Comparison of ENCODE assay signal across 20 cellular contexts in the genomic region with DNA sequence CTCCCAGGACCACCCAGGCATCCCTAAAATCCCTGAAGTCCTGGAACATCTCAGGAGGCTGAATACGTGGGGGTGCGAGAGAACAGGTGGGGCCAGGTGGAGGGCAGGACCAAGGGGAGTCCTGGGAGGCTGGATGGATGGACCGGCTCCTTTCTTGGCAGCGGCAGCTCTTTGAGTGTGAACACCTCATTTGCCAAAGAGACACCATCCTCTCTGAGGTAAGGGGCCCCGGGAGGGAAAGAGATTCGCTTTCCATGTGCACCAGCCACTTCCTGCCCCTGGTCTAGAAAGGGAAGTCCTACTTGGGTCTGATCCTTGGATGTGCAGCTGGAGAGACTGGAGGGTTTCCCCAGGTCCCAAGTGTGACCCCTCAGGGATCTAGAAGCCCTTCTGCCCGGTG. TPM values are rescaled to one million over a fixed set of nuclear protein-coding genes. Genes with fewer than 3 reads are reported as not detected.
DNase-seq lines count a peak whose midpoint lies in the region; ATAC-seq, FAIRE-seq and TF ChIP-seq lines count a peak whose summit lies in the region.
"Had no signal": no experiment of that assay in that cellular context is flagged by ENCODE, and none has a peak within 500 bp of the region (broad histone marks: within the 10 kb centered on the region; RNA-seq: fewer than 3 reads in every experiment).

No MANE protein-coding gene starts in this region.

- peaks cover 2% of the 10 kb centered on the region for H3K27me3 Mint-ChIP-seq in activated CD4-positive, alpha-beta T cell treated with anti-CD3 and anti-CD28 coated beads, Interleukin-2, amount 10 ng/mL, durations not matched to agents 7 days and 5 days
- H3K27me3 Mint-ChIP-seq in activated CD4-positive, alpha-beta T cell treated with anti-CD3 and anti-CD28 coated beads, Interleukin-2, amount 10 ng/mL, durations not matched to agents 24 days and 14 days = no peaks in the 10 kb centered on the region
- H3K27me3 Mint-ChIP-seq: CD4-positive, alpha-beta T cell had no signal

- H2BK120ac ChIP-seq in IMR-90 (ENCODE audit: low read depth, low read length) (no peak overlapping the region), H1 (replicated peaks; ENCODE audit: low read depth, low read length) (no peak overlapping the region)

- peak overlapping the region; percentile 23 for H2AFZ ChIP-seq in IMR-90 (replicated peaks; ENCODE audit: low read length, poor library complexity)
- H2AFZ ChIP-seq in H1 (ENCODE audit: low read length) = no peak overlapping the region
- H2AFZ ChIP-seq: GM23338 had no signal

- no peak overlapping the region for H4K91ac ChIP-seq in IMR-90 (ENCODE audit: insufficient read depth, low read depth, low read length)
- H4K91ac ChIP-seq in H1 (replicated peaks; ENCODE audit: insufficient read length, low read length) = no peak overlapping the region

- no peaks in the 10 kb centered on the region for H3K9me3 Mint-ChIP-seq in activated CD4-positive, alpha-beta T cell treated with anti-CD3 and anti-CD28 coated beads, Interleukin-2, amount 10 ng/mL, durations not matched to agents 7 days and 5 days
- no peaks in the 10 kb centered on the region for H3K9me3 Mint-ChIP-seq in activated CD4-positive, alpha-beta T cell treated with anti-CD3 and anti-CD28 coated beads, Interleukin-2, amount 10 ng/mL, durations not matched to agents 24 days and 14 days
- H3K9me3 Mint-ChIP-seq: CD4-positive, alpha-beta T cell; GM23338 had no signal

- H4K20me1 ChIP-seq in IMR-90 (ENCODE audit: insufficient read depth, low read length) (no peaks in the 10 kb centered on the region), H1 (replicated peaks in 1 of 2; ENCODE audit: control insufficient read depth in 1 of 2, insufficient read depth in 2 of 2, low read length in 2 of 2) (no peaks in the 10 kb centered on the region)

- peaks cover 64% of the 10 kb centered on the region for H3K4me1 Mint-ChIP-seq in activated CD4-positive, alpha-beta T cell treated with anti-CD3 and anti-CD28 coated beads, Interleukin-2, amount 10 ng/mL, durations not matched to agents 7 days and 5 days
- peaks cover 44% of the 10 kb centered on the region for H3K4me1 Mint-ChIP-seq in activated CD4-positive, alpha-beta T cell treated with anti-CD3 and anti-CD28 coated beads, Interleukin-2, amount 10 ng/mL, durations not matched to agents 24 days and 14 days

- H3K4me1 ChIP-seq in IMR-90 (ENCODE audit: control insufficient read depth, insufficient read depth, low read length) = peaks cover 6% of the 10 kb centered on the region; the same call in 1 of the 2 replicates
- peaks cover 5 to 18% (median 11%) of the 10 kb centered on the region in 4 experiments for H3K4me1 ChIP-seq in H1 (replicated peaks in 1 of 4; ENCODE audit: control insufficient read depth in 3 of 4, insufficient read depth in 4 of 4, low read length in 3 of 4)
- H3K4me1 ChIP-seq in tibial artery = no peaks in the 10 kb centered on the region
- H3K4me1 ChIP-seq: A549, Caco-2 had no signal

- dilution Hi-C loops in IMR-90 (cut with HindIII; ENCODE audit: low sequenced_read_pairs, unreplicated experiment) = no loop called here

- H3K23ac ChIP-seq in IMR-90 (ENCODE audit: low read depth, low read length) (no peak overlapping the region), H1 (ENCODE audit: insufficient read length) (no peak overlapping the region)

- peaks cover 34% of the 10 kb centered on the region for H3K27me3 ChIP-seq in IMR-90 (ENCODE audit: control insufficient read depth, insufficient read depth, low read length)
- H3K27me3 ChIP-seq in H1 (replicated peaks in 1 of 4; ENCODE audit: control insufficient read depth in 3 of 4, extremely low read depth in 1 of 4, insufficient read depth in 3 of 4, low read length in 3 of 4) = no peaks in the 10 kb centered on the region
- peaks cover 0 to 20% of the 10 kb centered on the region in 2 donors for H3K27me3 ChIP-seq in tibial artery

- TF ChIP-seq CTCF in IMR-90 (conservative IDR thresholded peaks at IDR 0.05; ENCODE audit: low read depth, low read length) = no peak
- TF ChIP-seq CTCF in H1 (IDR thresholded peaks at IDR 0.05; ENCODE audit: control extremely low read depth in 1 of 3, insufficient read depth in 1 of 3, low read depth in 1 of 3, low read length in 3 of 3) = no peak
- TF ChIP-seq CTCF in tibial artery (IDR thresholded peaks at IDR 0.05) = no peak

- H3K56ac ChIP-seq in IMR-90 (ENCODE audit: extremely low read depth, insufficient read depth, low read length) (no peak overlapping the region), H1 (replicated peaks; ENCODE audit: insufficient read length, low read depth, low read length) (no peak overlapping the region)

- intact Hi-C loops in activated CD4-positive, alpha-beta T cell treated with anti-CD3 and anti-CD28 coated beads, Interleukin-2, amount 10 ng/mL, durations not matched to agents 24 days and 14 days (cut with micrococcal nuclease) = no loop called here
- intact Hi-C loops in IMR-90 (cut with micrococcal nuclease) = no loop called here
- intact Hi-C loops in posterior vena cava (cut with DNase I) = no loop called here
- intact Hi-C loops in tibial artery (cut with DNase I; ENCODE audit: low total_unique reads) = no loop called here

- POLR2A ChIA-PET in activated CD4-positive, alpha-beta T cell treated with anti-CD3 and anti-CD28 coated beads, Interleukin-2, amount 10 ng/mL, durations not matched to agents 7 days and 5 days (lab: Charles Lee) = no interaction called here
- POLR2A ChIA-PET in IMR-90 (lab: Charles Lee; ENCODE audit: unreplicated experiment) = no interaction called here
- POLR2A ChIA-PET in H1 (lab: Charles Lee; ENCODE audit: partially characterized antibody) = interaction anchor here (0.8 to 2.2 kb wide), 3 partner anchors 9 to 14 kb away, joined by 5 to 9 read pairs (median 8); no protein-coding TSS in a partner anchor

- H3K27ac ChIP-seq in IMR-90 (ENCODE audit: insufficient read depth, low read length) (no peak overlapping the region), H1 (ENCODE audit: low read depth, low read length) (no peak overlapping the region), tibial artery (no peak overlapping the region)
- H3K27ac ChIP-seq: 22Rv1, A549, C4-2B had no signal

- FAIRE-seq in H1 (lab: Jason Lieb, UNC) = no peak
- FAIRE-seq: A549, D721Med, G401.6, GM12891, GM18507 had no signal

- no peak overlapping the region for H4K5ac ChIP-seq in IMR-90 (ENCODE audit: low read depth, low read length)
- H4K5ac ChIP-seq in H1 (ENCODE audit: insufficient read length, low read depth, low read length) = no peak overlapping the region

- H3K23me2 ChIP-seq in H1 (ENCODE audit: low read depth, low read length) = no peaks in the 10 kb centered on the region

- H3K9me3 ChIP-seq in IMR-90 (ENCODE audit: control insufficient read depth, insufficient read depth, low read length) (no peaks in the 10 kb centered on the region), H1 (ENCODE audit: insufficient read depth in 2 of 2, low read depth in 1 of 2, low read length in 1 of 2) (no peaks in the 10 kb centered on the region), tibial artery (no peaks in the 10 kb centered on the region)
- H3K9me3 ChIP-seq: A549, Caco-2 had no signal

- TF ChIP-seq EP300 in H1 (IDR thresholded peaks at IDR 0.05; ENCODE audit: borderline replicate concordance in 1 of 2, low read depth in 2 of 2, low read length in 2 of 2) = no peak

- no peaks in the 10 kb centered on the region for H3K36me3 Mint-ChIP-seq in activated CD4-positive, alpha-beta T cell treated with anti-CD3 and anti-CD28 coated beads, Interleukin-2, amount 10 ng/mL, durations not matched to agents 7 days and 5 days (ENCODE audit: low read depth)
- no peaks in the 10 kb centered on the region for H3K36me3 Mint-ChIP-seq in activated CD4-positive, alpha-beta T cell treated with anti-CD3 and anti-CD28 coated beads, Interleukin-2, amount 10 ng/mL, durations not matched to agents 24 days and 14 days (ENCODE audit: low read depth)

- H2BK20ac ChIP-seq in IMR-90 (ENCODE audit: low read depth, low read length) (no peak overlapping the region), H1 (ENCODE audit: low read length) (0 out of 2 replicates have a peak overlapping the region, but pooled peaks have one; percentile 15)

- peak overlapping the region; percentile 13 for H3K27ac Mint-ChIP-seq in activated CD4-positive, alpha-beta T cell treated with anti-CD3 and anti-CD28 coated beads, Interleukin-2, amount 10 ng/mL, durations not matched to agents 7 days and 5 days
- no peak overlapping the region for H3K27ac Mint-ChIP-seq in activated CD4-positive, alpha-beta T cell treated with anti-CD3 and anti-CD28 coated beads, Interleukin-2, amount 10 ng/mL, durations not matched to agents 24 days and 14 days
- H3K27ac Mint-ChIP-seq: GM23338 had no signal

- H3K18ac ChIP-seq in IMR-90 (ENCODE audit: low read depth, low read length) = no peak overlapping the region
- no peak overlapping the region for H3K18ac ChIP-seq in H1 (ENCODE audit: extremely low read depth, low read length)

- H3K4me3 ChIP-seq in IMR-90 (ENCODE audit: insufficient read depth, low read depth, low read length) (no peak overlapping the region), H1 (ENCODE audit: extremely low read depth in 1 of 4, insufficient read depth in 2 of 4, low read depth in 3 of 4, low read length in 4 of 4) (no peak overlapping the region), tibial artery (no peak overlapping the region)
- H3K4me3 ChIP-seq: A549, GM23338 had no signal

- in situ Hi-C loops in IMR-90 (cut with MboI; ENCODE audit: low sequenced_read_pairs) = no loop called here

- H4K8ac ChIP-seq in IMR-90 (ENCODE audit: low read depth in 2 of 2, low read length in 2 of 2) (no peak overlapping the region), H1 (ENCODE audit: extremely low read depth, insufficient read depth, low read length) (no peak overlapping the region)

- TF ChIP-seq POLR2A in IMR-90 (IDR thresholded peaks at IDR 0.05; ENCODE audit: low read depth, low read length) (no peak), H1 (IDR thresholded peaks at IDR 0.05; ENCODE audit: control extremely low read depth in 1 of 2, low read depth in 2 of 2, low read length in 2 of 2) (no peak)

- no peak overlapping the region for H2AK5ac ChIP-seq in IMR-90 (ENCODE audit: low read depth, low read length)
- no peak overlapping the region for H2AK5ac ChIP-seq in H1 (ENCODE audit: low read depth, low read length)

- H3K9me1 ChIP-seq in IMR-90 (ENCODE audit: insufficient read depth, low read length) = no peaks in the 10 kb centered on the region

- H2BK15ac ChIP-seq in IMR-90 (ENCODE audit: low read depth, low read length) (no peak overlapping the region), H1 (ENCODE audit: low read length) (no peak overlapping the region)

- H2BK5ac ChIP-seq in IMR-90 (ENCODE audit: low read depth, low read length, poor library complexity, severe bottlenecking) = no peak overlapping the region
- H2BK5ac ChIP-seq in H1 (ENCODE audit: low read depth, low read length) = no peak overlapping the region

- TF ChIP-seq RAD21 in IMR-90 (IDR thresholded peaks at IDR 0.05; ENCODE audit: low read length) (no peak), H1 (IDR thresholded peaks at IDR 0.05 in 1 of 2, conservative IDR thresholded peaks at IDR 0.05 in 1 of 2; ENCODE audit: low read depth in 2 of 2, low read length in 2 of 2) (no peak)

- H2BK12ac ChIP-seq in H1 (ENCODE audit: low read depth, low read length) = no peak overlapping the region

- H3K9ac ChIP-seq in IMR-90 (ENCODE audit: low read depth, low read length) (no peak overlapping the region), H1 (replicated peaks in 1 of 4; ENCODE audit: extremely low read depth in 1 of 4, low read depth in 3 of 4, low read length in 3 of 4) (no peak overlapping the region)

- no peaks in the 10 kb centered on the region for H3K79me2 ChIP-seq in H1 (ENCODE audit: control insufficient read depth in 1 of 2, insufficient read depth in 2 of 2, low read length in 2 of 2)

- no CpG with 5 or more reads among the region's 7 CpGs for WGBS in IMR-90 (ENCODE audit: extremely low coverage in 2 of 2, insufficient read length in 1 of 2), 2 experiments
- 91% methylated on average over 4 of the region's 7 CpGs; no CpG with 5 or more reads in 1 of the 2 experiments for WGBS in H1 (ENCODE audit: extremely low coverage in 1 of 2, insufficient coverage in 1 of 2, insufficient read length in 1 of 2, insufficient replicate concordance in 2 of 2, low coverage in 1 of 2, low lambda C conversion rate in 2 of 2, missing lambda C conversion rate in 1 of 2), 2 experiments

- no peak for ATAC-seq in IMR-90 (ENCODE audit: low read depth)
- ATAC-seq: A549, GM23338, HCT116 had no signal

- DNase-seq in activated CD4-positive, alpha-beta T cell treated with anti-CD3 and anti-CD28 coated beads, Interleukin-2, amount 10 ng/mL, durations not matched to agents 7 days and 5 days = no peak
- no peak for DNase-seq in activated CD4-positive, alpha-beta T cell treated with anti-CD3 and anti-CD28 coated beads, Interleukin-2, amount 10 ng/mL, durations not matched to agents 24 days and 14 days
- DNase-seq in IMR-90 = no peak
- DNase-seq in H1 (ENCODE audit: low read depth in 1 of 2, low spot score in 2 of 2) = no peak
- DNase-seq in posterior vena cava (ENCODE audit: low spot score) = peak; percentile 45
- no peak for DNase-seq in NCI-H2081 treated with DMSO at 0.1 percent for 48 hours (lab: John Stamatoyannopoulos, UW)
- no peak for DNase-seq in tibial artery
- DNase-seq in AG20443 (ENCODE audit: low spot score) = no peak
- DNase-seq: Caco-2; CD4-positive, alpha-beta T cell; H7 had no signal

- no TSS peak for BruUV-seq in IMR-90 (replicated peaks; lab: Mats Ljungman, UMichigan)

- no peak overlapping the region for H3K4me2 ChIP-seq in IMR-90 (ENCODE audit: low read depth, low read length)
- H3K4me2 ChIP-seq in H1 (ENCODE audit: insufficient read depth in 1 of 2, low read depth in 2 of 2, low read length in 2 of 2) = no peak overlapping the region
- H3K4me2 ChIP-seq: A549, GM23338 had no signal

- CTCF ChIA-PET in activated CD4-positive, alpha-beta T cell treated with anti-CD3 and anti-CD28 coated beads, Interleukin-2, amount 10 ng/mL, durations not matched to agents 7 days and 5 days (lab: Charles Lee) = interaction anchor here (1.0 to 8.8 kb wide), 4 partner anchors 12 to 63 kb away, joined by 3 to 71 read pairs (median 4); a partner anchor contains a TSS
- CTCF ChIA-PET in IMR-90 (lab: Yijun Ruan, JAX) = no interaction called here
- CTCF ChIA-PET in H1 (lab: Charles Lee; ENCODE audit: partially characterized antibody) = interaction anchor here (1.1 to 2.3 kb wide), 8 partner anchors 9 to 26 kb away, joined by 3 to 24 read pairs (median 5); a partner anchor contains a TSS

- no peaks in the 10 kb centered on the region for H3K79me1 ChIP-seq in IMR-90 (ENCODE audit: low read depth in 1 of 2, low read length in 2 of 2)
- H3K79me1 ChIP-seq in H1 (ENCODE audit: low read depth, low read length) = no peaks in the 10 kb centered on the region

- H2AK9ac ChIP-seq in IMR-90 (replicated peaks; ENCODE audit: low read depth, low read length, poor library complexity) = peak overlapping the region; percentile 9

- H3K4ac ChIP-seq in IMR-90 (ENCODE audit: low read depth, low read length) (no peak overlapping the region), H1 (replicated peaks; ENCODE audit: insufficient read length, low read depth, low read length) (no peak overlapping the region)

- H3K4me3 Mint-ChIP-seq in activated CD4-positive, alpha-beta T cell treated with anti-CD3 and anti-CD28 coated beads, Interleukin-2, amount 10 ng/mL, durations not matched to agents 7 days and 5 days = no peak overlapping the region
- H3K4me3 Mint-ChIP-seq in activated CD4-positive, alpha-beta T cell treated with anti-CD3 and anti-CD28 coated beads, Interleukin-2, amount 10 ng/mL, durations not matched to agents 24 days and 14 days = no peak overlapping the region
- H3K4me3 Mint-ChIP-seq: CD4-positive, alpha-beta T cell; GM23338 had no signal

- H3K14ac ChIP-seq in IMR-90 (replicated peaks; ENCODE audit: low read depth, low read length) (no peak overlapping the region), H1 (ENCODE audit: insufficient read length) (no peak overlapping the region)

- no peaks in the 10 kb centered on the region for H3K36me3 ChIP-seq in IMR-90 (ENCODE audit: control insufficient read depth, insufficient read depth, low read length)
- no peaks in the 10 kb centered on the region for H3K36me3 ChIP-seq in H1 (ENCODE audit: control insufficient read depth in 2 of 4, insufficient read depth in 4 of 4, low read length in 3 of 4)
- no peaks in the 10 kb centered on the region for H3K36me3 ChIP-seq in tibial artery

RNA-seq across cellular contexts. Expression of a gene that starts 16.2 kb away (rescaled TPM):
- 1 to 10 TPM in 1 of 2 experiments, under 1 TPM in 1; 0.52 to 1.2 TPM for total RNA-seq in activated CD4-positive, alpha-beta T cell treated with anti-CD3 and anti-CD28 coated beads, Interleukin-2, amount 10 ng/mL, durations not matched to agents 7 days and 5 days
- not detected in 2 replicates for total RNA-seq in activated CD4-positive, alpha-beta T cell treated with anti-CD3 and anti-CD28 coated beads, Interleukin-2, amount 10 ng/mL, durations not matched to agents 24 days and 14 days
- total RNA-seq in IMR-90 (2012; rRNA removed) (not detected in 2 replicates), posterior vena cava (not detected)
- polyA plus RNA-seq in IMR-90 (2012; rRNA removed) (not detected in 2 replicates), H1 (2011; rRNA removed) (0.50 TPM in 1 of 2 replicates, not detected in the other)
- polyA plus RNA-seq in IMR-90 (2012; cell fraction: cytosol; rRNA removed) = not detected in 2 replicates
- not detected in 2 replicates for polyA plus RNA-seq in IMR-90 (2012; cell fraction: nucleus; rRNA removed; ENCODE audit: low replicate concordance)
- total RNA-seq in H1 (2021; fragmentation: NEBNext Ultra II Directional; extraction: Animal tissue kit (Norgen Biotek cat#: 25700)) = 0.82 TPM in 1 of 2 replicates, not detected in the other
- 0.41 TPM for polyA plus RNA-seq in H1 (2011; cell fraction: cytosol; rRNA removed)
- polyA plus RNA-seq in H1 (2011; cell fraction: nucleus; rRNA removed) = 0.40 TPM
- polyA plus RNA-seq in H1 (2012, experiment 1 of 2) = 0.63 to 0.70 TPM in 2 of 4 replicates, not detected in the others
- polyA plus RNA-seq in H1 (2012, experiment 2 of 2) = not detected
- 0.81 TPM for polyA plus RNA-seq in H1 (2013, experiment 1 of 2)
- 0.83 TPM for polyA plus RNA-seq in H1 (2013, experiment 2 of 2)
- polyA minus RNA-seq in H1 (2011; rRNA and poly(A)+ RNA removed) = not detected in 2 replicates
- polyA minus RNA-seq in H1 (2011; cell fraction: cytosol; rRNA and poly(A)+ RNA removed) = not detected
- polyA minus RNA-seq in H1 (2011; cell fraction: nucleus; rRNA and poly(A)+ RNA removed) = not detected
- total RNA-seq: Caco-2; CD4-positive, alpha-beta T cell; GM23338; H7 had no signal
- polyA plus RNA-seq: A549 had no signal

RNA-seq across cellular contexts. Expression of a gene that starts 18.1 kb away (rescaled TPM):
- total RNA-seq in activated CD4-positive, alpha-beta T cell treated with anti-CD3 and anti-CD28 coated beads, Interleukin-2, amount 10 ng/mL, durations not matched to agents 7 days and 5 days = not detected
- total RNA-seq in activated CD4-positive, alpha-beta T cell treated with anti-CD3 and anti-CD28 coated beads, Interleukin-2, amount 10 ng/mL, durations not matched to agents 24 days and 14 days = not detected in 2 replicates
- total RNA-seq in IMR-90 (2012; rRNA removed) = not detected in 2 replicates
- not detected in 2 replicates for polyA plus RNA-seq in IMR-90 (2012; rRNA removed)
- polyA plus RNA-seq in IMR-90 (2012; cell fraction: cytosol; rRNA removed) = not detected in 2 replicates
- polyA plus RNA-seq in IMR-90 (2012; cell fraction: nucleus; rRNA removed; ENCODE audit: low replicate concordance) = not detected in 2 replicates
- 0.93 and 1.1 TPM in 2 replicates for total RNA-seq in H1 (2021; fragmentation: NEBNext Ultra II Directional; extraction: Animal tissue kit (Norgen Biotek cat#: 25700))
- polyA plus RNA-seq in H1 (2011; rRNA removed) = 0.68 and 1.2 TPM in 2 replicates
- 0.47 TPM for polyA plus RNA-seq in H1 (2011; cell fraction: cytosol; rRNA removed)
- polyA plus RNA-seq in H1 (2011; cell fraction: nucleus; rRNA removed) = 1.5 TPM
- polyA plus RNA-seq in H1 (2012, experiment 1 of 2) = 1.2 to 2.3 TPM (median 1.7 TPM) in 4 replicates
- polyA plus RNA-seq in H1 (2012, experiment 2 of 2) = 1.1 TPM
- polyA plus RNA-seq in H1 (2013, experiment 1 of 2) = 3.5 TPM
- 2.8 TPM for polyA plus RNA-seq in H1 (2013, experiment 2 of 2)
- polyA minus RNA-seq in H1 (2011; rRNA and poly(A)+ RNA removed) = 0.19 TPM in 1 of 2 replicates, not detected in the other
- not detected for polyA minus RNA-seq in H1 (2011; cell fraction: cytosol; rRNA and poly(A)+ RNA removed)
- polyA minus RNA-seq in H1 (2011; cell fraction: nucleus; rRNA and poly(A)+ RNA removed) = 0.70 TPM
- total RNA-seq in posterior vena cava = not detected
- total RNA-seq: CD4-positive, alpha-beta T cell; GM23338; H7 had no signal

RNA-seq across cellular contexts. Expression of a gene that starts 19.0 kb away (rescaled TPM):
- total RNA-seq in activated CD4-positive, alpha-beta T cell treated with anti-CD3 and anti-CD28 coated beads, Interleukin-2, amount 10 ng/mL, durations not matched to agents 7 days and 5 days = under 1 TPM; 0.45 to 0.85 TPM
- 0.24 TPM in 1 of 2 replicates, not detected in the other for total RNA-seq in activated CD4-positive, alpha-beta T cell treated with anti-CD3 and anti-CD28 coated beads, Interleukin-2, amount 10 ng/mL, durations not matched to agents 24 days and 14 days
- not detected in 2 replicates for total RNA-seq in IMR-90 (2012; rRNA removed)
- not detected in 2 replicates for polyA plus RNA-seq in IMR-90 (2012; rRNA removed)
- polyA plus RNA-seq in IMR-90 (2012; cell fraction: cytosol; rRNA removed) = not detected in 2 replicates
- 0.05 TPM in 1 of 2 replicates, not detected in the other for polyA plus RNA-seq in IMR-90 (2012; cell fraction: nucleus; rRNA removed; ENCODE audit: low replicate concordance)
- 0.19 and 0.57 TPM in 2 replicates for total RNA-seq in H1 (2021; fragmentation: NEBNext Ultra II Directional; extraction: Animal tissue kit (Norgen Biotek cat#: 25700))
- polyA plus RNA-seq in H1 (2011; rRNA removed) = 0.05 and 0.28 TPM in 2 replicates
- 0.21 TPM for polyA plus RNA-seq in H1 (2011; cell fraction: cytosol; rRNA removed)
- 0.76 TPM for polyA plus RNA-seq in H1 (2011; cell fraction: nucleus; rRNA removed)
- 0.12 to 0.42 TPM in 2 of 4 replicates, not detected in the others for polyA plus RNA-seq in H1 (2012, experiment 1 of 2)
- not detected for polyA plus RNA-seq in H1 (2012, experiment 2 of 2)
- polyA plus RNA-seq in H1 (2013, experiment 1 of 2) = 0.12 TPM
- polyA plus RNA-seq in H1 (2013, experiment 2 of 2) = 0.07 TPM
- 0.17 TPM in 1 of 2 replicates, not detected in the other for polyA minus RNA-seq in H1 (2011; rRNA and poly(A)+ RNA removed)
- not detected for polyA minus RNA-seq in H1 (2011; cell fraction: cytosol; rRNA and poly(A)+ RNA removed)
- polyA minus RNA-seq in H1 (2011; cell fraction: nucleus; rRNA and poly(A)+ RNA removed) = not detected
- not detected for total RNA-seq in posterior vena cava
- total RNA-seq: CD4-positive, alpha-beta T cell; GM23338 had no signal

RNA-seq across cellular contexts. Expression of a gene that starts 34.2 kb away (rescaled TPM):
- under 1 TPM; 0.15 to 0.25 TPM for total RNA-seq in activated CD4-positive, alpha-beta T cell treated with anti-CD3 and anti-CD28 coated beads, Interleukin-2, amount 10 ng/mL, durations not matched to agents 7 days and 5 days
- 0.12 and 0.54 TPM in 2 replicates for total RNA-seq in activated CD4-positive, alpha-beta T cell treated with anti-CD3 and anti-CD28 coated beads, Interleukin-2, amount 10 ng/mL, durations not matched to agents 24 days and 14 days
- total RNA-seq in IMR-90 (2012; rRNA removed) = not detected in 2 replicates
- polyA plus RNA-seq in IMR-90 (2012; rRNA removed) = 0.03 TPM in 1 of 2 replicates, not detected in the other
- 0.04 TPM in 1 of 2 replicates, not detected in the other for polyA plus RNA-seq in IMR-90 (2012; cell fraction: cytosol; rRNA removed)
- 0.21 and 0.24 TPM in 2 replicates for polyA plus RNA-seq in IMR-90 (2012; cell fraction: nucleus; rRNA removed; ENCODE audit: low replicate concordance)
- total RNA-seq in H1 (2021; fragmentation: NEBNext Ultra II Directional; extraction: Animal tissue kit (Norgen Biotek cat#: 25700)) = 2.3 and 3.0 TPM in 2 replicates
- 2.7 and 4.7 TPM in 2 replicates for polyA plus RNA-seq in H1 (2011; rRNA removed)
- 2.8 TPM for polyA plus RNA-seq in H1 (2011; cell fraction: cytosol; rRNA removed)
- 4.6 TPM for polyA plus RNA-seq in H1 (2011; cell fraction: nucleus; rRNA removed)
- 1.8 to 2.6 TPM (median 2.5 TPM) in 4 replicates for polyA plus RNA-seq in H1 (2012, experiment 1 of 2)
- 1.9 TPM for polyA plus RNA-seq in H1 (2012, experiment 2 of 2)
- polyA plus RNA-seq in H1 (2013, experiment 1 of 2) = 3.2 TPM
- polyA plus RNA-seq in H1 (2013, experiment 2 of 2) = 3.5 TPM
- 1.1 and 1.7 TPM in 2 replicates for polyA minus RNA-seq in H1 (2011; rRNA and poly(A)+ RNA removed)
- 2.6 TPM for polyA minus RNA-seq in H1 (2011; cell fraction: cytosol; rRNA and poly(A)+ RNA removed)
- polyA minus RNA-seq in H1 (2011; cell fraction: nucleus; rRNA and poly(A)+ RNA removed) = 3.5 TPM
- total RNA-seq in posterior vena cava = 1 to 10 TPM; 1.5 to 2.8 TPM
- total RNA-seq: CD4-positive, alpha-beta T cell had no signal

RNA-seq across cellular contexts. Expression of a gene that starts 43.4 kb away (rescaled TPM):
- total RNA-seq in activated CD4-positive, alpha-beta T cell treated with anti-CD3 and anti-CD28 coated beads, Interleukin-2, amount 10 ng/mL, durations not matched to agents 7 days and 5 days = not detected
- not detected in 2 replicates for total RNA-seq in activated CD4-positive, alpha-beta T cell treated with anti-CD3 and anti-CD28 coated beads, Interleukin-2, amount 10 ng/mL, durations not matched to agents 24 days and 14 days
- total RNA-seq in IMR-90 (2012; rRNA removed) (not detected in 2 replicates), posterior vena cava (not detected)
- polyA plus RNA-seq in IMR-90 (2012; rRNA removed) (0.67 TPM in 2 replicates), H1 (2011; rRNA removed) (5.9 and 6.8 TPM in 2 replicates)
- 0.25 and 0.31 TPM in 2 replicates for polyA plus RNA-seq in IMR-90 (2012; cell fraction: cytosol; rRNA removed)
- polyA plus RNA-seq in IMR-90 (2012; cell fraction: nucleus; rRNA removed; ENCODE audit: low replicate concordance) = 0.20 and 0.29 TPM in 2 replicates
- 2.6 and 3.1 TPM in 2 replicates for total RNA-seq in H1 (2021; fragmentation: NEBNext Ultra II Directional; extraction: Animal tissue kit (Norgen Biotek cat#: 25700))
- polyA plus RNA-seq in H1 (2011; cell fraction: cytosol; rRNA removed) = 4.6 TPM
- polyA plus RNA-seq in H1 (2011; cell fraction: nucleus; rRNA removed) = 5.8 TPM
- 1.4 to 4.0 TPM (median 3.3 TPM) in 4 replicates for polyA plus RNA-seq in H1 (2012, experiment 1 of 2)
- polyA plus RNA-seq in H1 (2012, experiment 2 of 2) = 3.4 TPM
- polyA plus RNA-seq in H1 (2013, experiment 1 of 2) = 5.0 TPM
- polyA plus RNA-seq in H1 (2013, experiment 2 of 2) = 4.3 TPM
- 1.0 and 2.1 TPM in 2 replicates for polyA minus RNA-seq in H1 (2011; rRNA and poly(A)+ RNA removed)
- 2.6 TPM for polyA minus RNA-seq in H1 (2011; cell fraction: cytosol; rRNA and poly(A)+ RNA removed)
- polyA minus RNA-seq in H1 (2011; cell fraction: nucleus; rRNA and poly(A)+ RNA removed) = 1.5 TPM
- total RNA-seq: Caco-2; CD4-positive, alpha-beta T cell had no signal
